ENCODE assay signal across 1 cellular context in genomic region chr13:97627566-97627965, GRCh38.
TF ChIP-seq lines count a peak whose summit lies in the region.

No MANE protein-coding gene starts in this region.

TF ChIP-seq in HCT116, 20 proteins besides CTCF, POLR2A, EP300 and RAD21 (continued from another document):
- no peak for TF ChIP-seq CBX3 (IDR thresholded peaks at IDR 0.05; ENCODE audit: low read depth)
- no peak for TF ChIP-seq EGR1 (IDR thresholded peaks at IDR 0.05; ENCODE audit: low read depth)
- TF ChIP-seq SRF (IDR thresholded peaks at IDR 0.05; ENCODE audit: low read depth): no peak
- TF ChIP-seq MAX (IDR thresholded peaks at IDR 0.05): no peak
- no peak for TF ChIP-seq SP1 (IDR thresholded peaks at IDR 0.05; ENCODE audit: low read depth)
- no peak for TF ChIP-seq YY1 (IDR thresholded peaks at IDR 0.05; ENCODE audit: extremely low read depth, insufficient replicate concordance, low read depth, low read length)
